In the genomic region with DNA sequence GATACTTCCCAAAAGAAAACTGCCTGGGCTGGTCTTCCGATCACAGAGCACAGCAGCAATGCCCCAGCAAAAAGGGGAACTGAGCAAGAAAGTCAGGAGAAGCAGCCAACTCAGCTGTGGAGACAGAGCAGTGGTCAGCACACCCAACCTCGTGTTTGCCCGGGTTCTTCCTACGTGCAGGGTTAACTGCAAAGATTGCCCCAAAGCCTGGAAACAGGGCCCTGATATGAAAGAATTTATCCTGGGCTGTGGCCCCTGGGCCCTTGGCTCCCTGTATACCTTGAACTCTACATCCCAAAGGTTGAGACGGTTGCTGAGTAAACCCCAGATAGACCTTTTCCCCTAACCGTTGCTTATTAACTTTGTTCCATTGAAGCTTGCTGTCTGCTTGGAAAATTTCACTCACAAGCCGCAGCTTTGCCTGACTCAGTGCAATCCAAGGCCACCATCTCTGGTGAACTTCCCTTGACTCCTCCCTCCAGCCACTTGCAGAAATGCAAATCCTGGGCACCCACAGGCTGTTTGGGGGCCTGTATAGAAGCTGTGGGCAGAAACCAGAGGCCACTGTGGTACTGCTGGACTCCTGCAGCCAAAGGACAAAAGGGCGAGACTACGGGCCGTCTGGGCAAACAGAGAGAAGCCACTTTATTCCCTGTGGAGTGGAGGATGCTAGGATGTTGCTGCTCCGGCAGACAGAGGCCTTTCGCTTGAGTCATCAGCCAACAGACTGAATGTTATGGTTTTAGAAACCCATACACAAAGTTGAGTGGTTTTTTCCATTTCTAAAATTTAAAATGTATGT, we compare ENCODE assay signal across 8 cellular contexts. TPM values are rescaled to one million over a fixed set of nuclear protein-coding genes. Genes with fewer than 3 reads are reported as not detected.
DNase-seq lines count a peak whose midpoint lies in the region; ATAC-seq and TF ChIP-seq lines count a peak whose summit lies in the region.

No MANE protein-coding gene starts in this region.

- DNase-seq in Kasumi-1 (lab: John Stamatoyannopoulos, UW) (peak; percentile 23 to 27), mesothelial cell of epicardium (ENCODE audit: low spot score in 2 of 2, unreplicated experiment in 2 of 2) (no peak), germinal center (ENCODE audit: low spot score) (no peak), NCI-H748 treated with DMSO at 0.1 percent for 48 hours (lab: John Stamatoyannopoulos, UW) (no peak), NCI-H1694 treated with DMSO at 0.1 percent for 48 hours (lab: John Stamatoyannopoulos, UW) (no peak)

- H3K27ac Mint-ChIP-seq in brain (peak overlapping the region in 3 of 5 experiments; percentile 56 to 92 (median 65)), mesothelial cell of epicardium (peak overlapping the region; percentile 26)

- ATAC-seq in GM18498 (IDR thresholded peaks at IDR 0.05; ENCODE audit: unreplicated experiment) = peak; percentile 85
- ATAC-seq in GM21825 (IDR thresholded peaks at IDR 0.05; ENCODE audit: unreplicated experiment) = peak; percentile 74

- H3K36me3 Mint-ChIP-seq in brain = peaks cover 31% of the 10 kb centered on the region
- H3K36me3 Mint-ChIP-seq in mesothelial cell of epicardium = no peaks in the 10 kb centered on the region

- no peaks in the 10 kb centered on the region for H3K9me3 Mint-ChIP-seq in brain
- no peaks in the 10 kb centered on the region for H3K9me3 Mint-ChIP-seq in mesothelial cell of epicardium

- TF ChIP-seq CTCF in brain (conservative IDR thresholded peaks at IDR 0.05) = no peak
- TF ChIP-seq CTCF in mesothelial cell of epicardium (IDR thresholded peaks at IDR 0.05; ENCODE audit: unreplicated experiment) = no peak

- H3K4me3 Mint-ChIP-seq in brain = no peak overlapping the region
- no peak overlapping the region for H3K4me3 Mint-ChIP-seq in mesothelial cell of epicardium

- peaks cover 81% of the 10 kb centered on the region for H3K4me1 Mint-ChIP-seq in brain
- peaks cover 78% of the 10 kb centered on the region for H3K4me1 Mint-ChIP-seq in mesothelial cell of epicardium

- H3K27me3 Mint-ChIP-seq in brain = peaks cover 12% of the 10 kb centered on the region
- no peaks in the 10 kb centered on the region for H3K27me3 Mint-ChIP-seq in mesothelial cell of epicardium (ENCODE audit: low read depth)

RNA-seq across cellular contexts. Expression of a gene that starts 18.2 kb away (rescaled TPM):
- 10.2 TPM for polyA plus RNA-seq in brain (ENCODE audit: insufficient read depth, low read depth, low replicate concordance)
- total RNA-seq in mesothelial cell of epicardium = 82.2 to 89.5 TPM (median 83.6 TPM) in 3 replicates

Comparison
In these comparisons a context has a peak if more than half of its experiments do, and no peak if none do; other contexts are left out.
1. DNase-seq: peak in Kasumi-1 (2 of 2); none in mesothelial cell of epicardium (0 of 2), germinal center (single experiment), NCI-H748 treated with DMSO at 0.1 percent for 48 hours (single experiment) and NCI-H1694 treated with DMSO at 0.1 percent for 48 hours (single experiment).